ENCODE assay signal across 16 cellular contexts in genomic region chr18:9808190-9808529, GRCh38.
DNase-seq lines count a peak whose midpoint lies in the region; ATAC-seq and TF ChIP-seq lines count a peak whose summit lies in the region.
"Had no signal": no experiment of that assay in that cellular context is flagged by ENCODE, and none has a peak within 500 bp of the region (broad histone marks: within the 10 kb centered on the region; RNA-seq: fewer than 3 reads in every experiment).

No MANE protein-coding gene starts in this region.

- H3K9me1 ChIP-seq in IMR-90 (ENCODE audit: insufficient read depth, low read length): 0 out of 2 replicates have a peak, but pooled peaks cover 6% of the 10 kb centered on the region

- TF ChIP-seq POLR2A in IMR-90 (IDR thresholded peaks at IDR 0.05; ENCODE audit: low read depth, low read length): no peak

- peaks cover 4 to 30% of the 10 kb centered on the region in 2 experiments; a peak in 3 of 4 replicates for H3K79me1 ChIP-seq in IMR-90 (ENCODE audit: low read depth in 1 of 2, low read length in 2 of 2)

- no peak overlapping the region for H3K27ac ChIP-seq in IMR-90 (ENCODE audit: insufficient read depth, low read length)
- peak overlapping the region; percentile 93 for H3K27ac ChIP-seq in cingulate gyrus (ENCODE audit: low read depth, low read length)
- peak overlapping the region; percentile 48 for H3K27ac ChIP-seq in muscle layer of colon (ENCODE audit: low read depth, low read length)
- H3K27ac ChIP-seq in temporal lobe (ENCODE audit: low read depth, low read length): peak overlapping the region; percentile 75
- H3K27ac ChIP-seq: BLaER1 had no signal

- H3K27me3 ChIP-seq in IMR-90 (ENCODE audit: control insufficient read depth, insufficient read depth, low read length): no peaks in the 10 kb centered on the region
- no peaks in the 10 kb centered on the region for H3K27me3 ChIP-seq in muscle layer of colon (ENCODE audit: control insufficient read depth in 1 of 2, insufficient read depth in 2 of 2, low read length in 2 of 2)
- H3K27me3 ChIP-seq: BLaER1, body of pancreas, left lung had no signal

- H3K4me3 ChIP-seq in IMR-90 (ENCODE audit: insufficient read depth, low read depth, low read length) (no peak overlapping the region), muscle layer of colon (ENCODE audit: low read depth in 1 of 2, low read length in 2 of 2) (no peak overlapping the region)
- H3K4me3 ChIP-seq: BLaER1, body of pancreas, GM12878, left lung had no signal

- no peak overlapping the region for H4K91ac ChIP-seq in IMR-90 (ENCODE audit: insufficient read depth, low read depth, low read length)

- no peak overlapping the region for H3K23ac ChIP-seq in IMR-90 (ENCODE audit: low read depth, low read length)

- 60% methylated on average over 1 of the region's 5 CpGs; no CpG with 5 or more reads in 1 of the 2 experiments for WGBS in IMR-90 (ENCODE audit: extremely low coverage in 2 of 2, insufficient read length in 1 of 2), 2 experiments

- no peaks in the 10 kb centered on the region for H4K20me1 ChIP-seq in IMR-90 (ENCODE audit: insufficient read depth, low read length)
- H4K20me1 ChIP-seq: BLaER1 had no signal

- no peak overlapping the region for H2AFZ ChIP-seq in IMR-90 (replicated peaks; ENCODE audit: low read length, poor library complexity)

- dilution Hi-C loops in IMR-90 (cut with HindIII; ENCODE audit: low sequenced_read_pairs, unreplicated experiment): no loop called here

- no peak overlapping the region for H2BK20ac ChIP-seq in IMR-90 (ENCODE audit: low read depth, low read length)

- intact Hi-C loops in IMR-90 (cut with micrococcal nuclease): no loop called here

- no peak overlapping the region for H2BK120ac ChIP-seq in IMR-90 (ENCODE audit: low read depth, low read length)

- no peak overlapping the region for H4K5ac ChIP-seq in IMR-90 (ENCODE audit: low read depth, low read length)

- CTCF ChIA-PET in IMR-90 (lab: Yijun Ruan, JAX): no interaction called here

- in situ Hi-C loops in IMR-90 (cut with MboI; ENCODE audit: low sequenced_read_pairs) (no loop called here), G401 (cut with HindIII; ENCODE audit: low sequenced_read_pairs) (no loop called here)

- H3K36me3 ChIP-seq in IMR-90 (ENCODE audit: control insufficient read depth, insufficient read depth, low read length): no peaks in the 10 kb centered on the region; the same call in 1 of the 2 replicates
- H3K36me3 ChIP-seq in muscle layer of colon (ENCODE audit: insufficient read depth, low read length): no peaks in the 10 kb centered on the region
- H3K36me3 ChIP-seq: BLaER1 had no signal

- no peak overlapping the region for H2AK9ac ChIP-seq in IMR-90 (replicated peaks; ENCODE audit: low read depth, low read length, poor library complexity)

- H3K4me2 ChIP-seq in IMR-90 (ENCODE audit: low read depth, low read length): no peak overlapping the region
- H3K4me2 ChIP-seq: BLaER1 had no signal

- H3K4me1 ChIP-seq in IMR-90 (ENCODE audit: control insufficient read depth, insufficient read depth, low read length) (peaks cover 19% of the 10 kb centered on the region), muscle layer of colon (ENCODE audit: insufficient read depth, low read length) (peaks cover 40% of the 10 kb centered on the region)

- H3K9me3 ChIP-seq in IMR-90 (ENCODE audit: control insufficient read depth, insufficient read depth, low read length) (peaks cover 3% of the 10 kb centered on the region; the same call in 1 of the 2 replicates), muscle layer of colon (ENCODE audit: low read length) (no peaks in the 10 kb centered on the region)
- H3K9me3 ChIP-seq: body of pancreas, left lung had no signal

- no peak overlapping the region for H3K14ac ChIP-seq in IMR-90 (replicated peaks; ENCODE audit: low read depth, low read length)

- H2AK5ac ChIP-seq in IMR-90 (ENCODE audit: low read depth, low read length): no peak overlapping the region

- POLR2A ChIA-PET in IMR-90 (lab: Charles Lee; ENCODE audit: unreplicated experiment): no interaction called here

- no peak for TF ChIP-seq CTCF in IMR-90 (conservative IDR thresholded peaks at IDR 0.05; ENCODE audit: low read depth, low read length)

- H2BK5ac ChIP-seq in IMR-90 (ENCODE audit: low read depth, low read length, poor library complexity, severe bottlenecking): no peak overlapping the region

- no peak for TF ChIP-seq RAD21 in IMR-90 (IDR thresholded peaks at IDR 0.05; ENCODE audit: low read length)

- no peak for DNase-seq in IMR-90
- DNase-seq in G401 (ENCODE audit: low spot score): no peak
- DNase-seq in stimulated activated naive CD4-positive, alpha-beta T cell (lab: John Stamatoyannopoulos, UW): no peak
- DNase-seq: activated CD4-positive, alpha-beta T cell treated with anti-CD3 and anti-CD28 coated beads, Interleukin-2, amount 10 ng/mL, durations not matched to agents 7 days and 5 days; Karpas-422; left lung; NCI-H524; stimulated activated CD8-positive, alpha-beta memory T cell treated with anti-CD3 and anti-CD28 coated beads, Interleukin-4, amount 100 ng/mL, for 48 hours had no signal

- no peak overlapping the region for H4K8ac ChIP-seq in IMR-90 (ENCODE audit: low read depth in 2 of 2, low read length in 2 of 2)

- H3K18ac ChIP-seq in IMR-90 (ENCODE audit: low read depth, low read length): no peak overlapping the region

- H3K56ac ChIP-seq in IMR-90 (ENCODE audit: extremely low read depth, insufficient read depth, low read length): no peak overlapping the region

- no TSS peak for BruUV-seq in IMR-90 (replicated peaks; lab: Mats Ljungman, UMichigan)

- ATAC-seq in IMR-90 (ENCODE audit: low read depth): peak; percentile 16; the same call in 1 of the 2 replicates
- ATAC-seq in HG03139 (IDR thresholded peaks at IDR 0.05; ENCODE audit: unreplicated experiment): no peak
- no peak for ATAC-seq in HG03378 (IDR thresholded peaks at IDR 0.05; ENCODE audit: unreplicated experiment)
- ATAC-seq: GM12878, left lung had no signal

- no peak overlapping the region for H3K4ac ChIP-seq in IMR-90 (ENCODE audit: low read depth, low read length)

- H3K9ac ChIP-seq in IMR-90 (ENCODE audit: low read depth, low read length): no peak overlapping the region
- no peak overlapping the region for H3K9ac ChIP-seq in muscle layer of colon (ENCODE audit: low read length)
- H3K9ac ChIP-seq: BLaER1 had no signal

- H2BK15ac ChIP-seq in IMR-90 (ENCODE audit: low read depth, low read length): no peak overlapping the region

TF ChIP-seq in IMR-90, 13 proteins besides CTCF, POLR2A, EP300 and RAD21:
- TF ChIP-seq NFE2L2 (IDR thresholded peaks at IDR 0.05; ENCODE audit: low read depth, low read length) (no peak), CHD1 (IDR thresholded peaks at IDR 0.05; ENCODE audit: low read depth, low read length) (no peak), MAFK (IDR thresholded peaks at IDR 0.05; ENCODE audit: low read depth, low read length) (no peak), MAZ (IDR thresholded peaks at IDR 0.05; ENCODE audit: borderline replicate concordance, low read depth, low read length) (no peak), ELK1 (IDR thresholded peaks at IDR 0.05; ENCODE audit: borderline replicate concordance, low read depth, low read length) (no peak), MXI1 (IDR thresholded peaks at IDR 0.05; ENCODE audit: borderline replicate concordance, low read depth, low read length) (no peak), SMC3 (IDR thresholded peaks at IDR 0.05; ENCODE audit: low read depth, low read length) (no peak), USF2 (IDR thresholded peaks at IDR 0.05; ENCODE audit: low read depth, low read length) (no peak), RFX5 (IDR thresholded peaks at IDR 0.05; ENCODE audit: low read depth, low read length) (no peak), RCOR1 (IDR thresholded peaks at IDR 0.05; ENCODE audit: insufficient replicate concordance, low read length) (no peak), CEBPB (IDR thresholded peaks at IDR 0.05; ENCODE audit: low read depth, low read length) (no peak), FOS (IDR thresholded peaks at IDR 0.05; ENCODE audit: low read depth, low read length) (no peak), BHLHE40 (IDR thresholded peaks at IDR 0.05; ENCODE audit: low read depth, low read length) (no peak)
